In the genomic region with DNA sequence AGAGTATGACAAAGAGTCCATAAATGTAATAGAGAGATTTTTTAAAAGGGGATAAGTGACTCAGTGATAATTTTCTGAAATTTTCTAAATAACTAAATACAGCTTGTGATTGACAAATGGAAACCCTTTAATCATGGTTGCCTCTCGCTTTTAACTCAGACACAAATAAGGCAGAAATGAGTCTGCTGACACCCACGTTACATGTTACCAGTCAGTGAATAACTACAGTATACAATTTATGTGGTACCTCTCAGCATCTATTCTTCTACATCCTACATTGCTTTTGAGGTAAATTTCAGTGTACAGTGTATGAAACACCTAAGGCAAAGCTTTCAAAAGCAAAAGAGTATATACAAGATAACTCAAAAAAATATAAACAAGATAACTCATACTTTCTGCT, we compare ENCODE assay signal across 9 cellular contexts.
"Had no signal": no experiment of that assay in that cellular context is flagged by ENCODE, and none has a peak within 500 bp of the region (broad histone marks: within the 10 kb centered on the region; RNA-seq: fewer than 3 reads in every experiment).

No MANE protein-coding gene starts in this region.

- H3K9me3 ChIP-seq: HAP-1 had no signal

- H3K27ac ChIP-seq: GM23248, HL-60 had no signal

- H3K4me3 ChIP-seq: GM23248, HAP-1 had no signal

- H3K9me3 Mint-ChIP-seq: HFFc6, IgD-negative memory B cell had no signal

- H3K4me3 Mint-ChIP-seq: HFFc6, IgD-negative memory B cell had no signal

- H3K9ac ChIP-seq: GM23248 had no signal

- DNase-seq: GM23248, GOT3, H7, HFFc6 had no signal

- H3K27ac Mint-ChIP-seq: HFFc6, IgD-negative memory B cell had no signal

- H2AFZ ChIP-seq: GM23248 had no signal

- H3K27me3 Mint-ChIP-seq: IgD-negative memory B cell had no signal

- ATAC-seq: HCT116, HepG2 had no signal
